ENCODE assay signal across 20 cellular contexts in genomic region chr1:152392909-152393308, GRCh38. TPM values are rescaled to one million over a fixed set of nuclear protein-coding genes. Genes with fewer than 3 reads are reported as not detected.
DNase-seq lines count a peak whose midpoint lies in the region; FAIRE-seq lines count a peak whose summit lies in the region.
"Had no signal": no experiment of that assay in that cellular context is flagged by ENCODE, and none has a peak within 500 bp of the region (broad histone marks: within the 10 kb centered on the region; RNA-seq: fewer than 3 reads in every experiment).

No MANE protein-coding gene starts in this region.

- H3K9me3 ChIP-seq in small intestine (ENCODE audit: control insufficient read depth, low read depth) = no peaks in the 10 kb centered on the region
- H3K9me3 ChIP-seq: BLaER1, esophagus muscularis mucosa, MG63, upper lobe of right lung had no signal

- 9 to 35% (median 16%) methylated on average over 2 of the region's 2 CpGs for WGBS in small intestine, 3 donors

- no peaks in the 10 kb centered on the region for H3K36me3 ChIP-seq in small intestine (ENCODE audit: control insufficient read depth in 2 of 2, insufficient read depth in 2 of 2, low read length in 2 of 2)
- H3K36me3 ChIP-seq: BLaER1, esophagus muscularis mucosa, MG63, upper lobe of right lung had no signal

- FAIRE-seq in small intestine (lab: Jason Lieb, UNC) = no peak
- FAIRE-seq: A204.1, H54 had no signal

- H3K4me1 ChIP-seq in small intestine (ENCODE audit: control insufficient read depth in 2 of 2, insufficient read depth in 1 of 2, low read depth in 1 of 2, low read length in 1 of 2) = no peaks in the 10 kb centered on the region
- H3K4me1 ChIP-seq: BLaER1, esophagus muscularis mucosa, upper lobe of right lung had no signal

- no peak overlapping the region for H3K4me3 ChIP-seq in small intestine (ENCODE audit: low read depth in 1 of 2, low read length in 2 of 2)
- H3K4me3 ChIP-seq: BLaER1, esophagus muscularis mucosa, MG63, upper lobe of right lung had no signal

- DNase-seq in SIG-M5 treated with dmso at 0.1 percent for 504 hours (lab: John Stamatoyannopoulos, UW; ENCODE audit: unreplicated experiment) = peak; percentile 61
- DNase-seq in SIG-M5 (lab: John Stamatoyannopoulos, UW) = no peak
- DNase-seq in SW480 (ENCODE audit: low spot score) = peak; percentile 89
- DNase-seq in epithelial cell of prostate (ENCODE audit: low read depth, low spot score) = peak; percentile 87
- DNase-seq in small intestine = peak; percentile 5
- no peak for DNase-seq in HCEC 1CT
- DNase-seq in COLO829 (ENCODE audit: low spot score) = no peak
- DNase-seq in OCI-M2 (lab: John Stamatoyannopoulos, UW; ENCODE audit: unreplicated experiment) = no peak
- DNase-seq: activated CD4-positive, alpha-beta T cell treated with anti-CD3 and anti-CD28 coated beads, Interleukin-2, amount 10 ng/mL, durations not matched to agents 7 days and 5 days; activated naive CD4-positive, alpha-beta T cell treated with anti-CD3 and anti-CD28 coated beads, Interleukin-2, amount 10 ng/mL, durations not matched to agents 7 days and 5 days; DMS79 treated with DMSO at 0.1 percent for 48 hours; MG63; NCI-H187 treated with DMSO at 0.1 percent for 48 hours; NCI-H526; stimulated activated naive CD8-positive, alpha-beta T cell treated with anti-CD3 and anti-CD28 coated beads, Interleukin-15, amount 100 ng/mL, for 72 hours; upper lobe of right lung had no signal

- H3K27ac ChIP-seq in epithelial cell of prostate (peak overlapping the region; percentile 7), small intestine (ENCODE audit: low read depth in 1 of 2, low read length in 1 of 2) (no peak overlapping the region)
- H3K27ac ChIP-seq: BLaER1, esophagus muscularis mucosa, upper lobe of right lung had no signal

- peaks cover 0 to 1% of the 10 kb centered on the region in 2 donors for H3K27me3 ChIP-seq in small intestine (ENCODE audit: control insufficient read depth in 2 of 2, insufficient read depth in 2 of 2, low read length in 2 of 2)
- H3K27me3 ChIP-seq: BLaER1, esophagus muscularis mucosa, upper lobe of right lung had no signal

RNA-seq across cellular contexts. Expression of gene CRNN, which starts 21.2 kb away (rescaled TPM):
- polyA plus RNA-seq in small intestine = 1 to 10 TPM in 2 of 3 donors, under 1 TPM in 1; 0.95 to 2.7 (median 2.2) TPM

RNA-seq across cellular contexts. Expression of gene FLG2, which starts 33.1 kb away (rescaled TPM):
- not detected for polyA plus RNA-seq in small intestine

Comparison
In these comparisons a context has a peak if more than half of its experiments do, and no peak if none do; other contexts are left out.
1. DNase-seq: peak in SIG-M5 treated with dmso at 0.1 percent for 504 hours (single experiment), SW480 (single experiment), epithelial cell of prostate (single experiment) and small intestine (single experiment); none in SIG-M5 (single experiment), HCEC 1CT (single experiment), COLO829 (single experiment) and OCI-M2 (single experiment).